Comparison of ENCODE assay signal across 1 cellular context in genomic region chr5:172188033-172188892, GRCh38.
A peak's percentile ranks its signal among the peaks of the same experiment; 100 is the strongest.
TF ChIP-seq lines count a peak whose summit lies in the region.

TSS of gene STK10 (minus strand) at chr5:172188224. CDS start at chr5:172188042, 182 bp downstream.

TF ChIP-seq in HepG2, 621 proteins besides CTCF, POLR2A, EP300 and RAD21 (continued from another document and continues in another):
- 0 out of 2 replicates have a peak, but pooled peaks have one; percentile 26 for TF ChIP-seq ZHX2 (IDR thresholded peaks at IDR 0.05; ENCODE audit: low read depth)
- TF ChIP-seq ZHX2 (CRISPR knock-in tag; IDR thresholded peaks at IDR 0.05; ENCODE audit: borderline replicate concordance): no peak
- peak; percentile 84; the same call in 1 of the 2 replicates for TF ChIP-seq ZSCAN21 (CRISPR knock-in tag; IDR thresholded peaks at IDR 0.05; ENCODE audit: borderline replicate concordance)
- peak; percentile 15 for TF ChIP-seq PHF5A (CRISPR knock-in tag; IDR thresholded peaks at IDR 0.05; ENCODE audit: low read depth, unreplicated experiment)
- TF ChIP-seq ZNF609 (CRISPR knock-in tag; IDR thresholded peaks at IDR 0.05; ENCODE audit: borderline replicate concordance): no peak
- TF ChIP-seq DDIT3 (CRISPR knock-in tag; IDR thresholded peaks at IDR 0.05): no peak
- no peak for TF ChIP-seq THAP8 (CRISPR knock-in tag; IDR thresholded peaks at IDR 0.05; ENCODE audit: borderline replicate concordance)
- TF ChIP-seq ZNF354B (CRISPR knock-in tag; IDR thresholded peaks at IDR 0.05): no peak
- TF ChIP-seq CEBPB (IDR thresholded peaks at IDR 0.05; ENCODE audit: borderline replicate concordance, low read depth, low read length): no peak
- peak; percentile 86 for TF ChIP-seq ZGPAT (CRISPR knock-in tag; IDR thresholded peaks at IDR 0.05)
- peak; percentile 19; the same call in 1 of the 2 replicates for TF ChIP-seq PAXIP1 (CRISPR knock-in tag; conservative IDR thresholded peaks at IDR 0.05)
- peak; percentile 66 for TF ChIP-seq YY1 (IDR thresholded peaks at IDR 0.05; ENCODE audit: insufficient read depth, insufficient replicate concordance, low read depth, low read length)
- no peak for TF ChIP-seq AGO1 (IDR thresholded peaks at IDR 0.05; ENCODE audit: low read depth, low read length, poor library complexity, severe bottlenecking)
- no peak for TF ChIP-seq YEATS2 (CRISPR knock-in tag; IDR thresholded peaks at IDR 0.05; ENCODE audit: borderline replicate concordance)
- TF ChIP-seq ZNF720 (CRISPR knock-in tag; IDR thresholded peaks at IDR 0.05): no peak
- no peak for TF ChIP-seq DNMT3B (CRISPR knock-in tag; conservative IDR thresholded peaks at IDR 0.05)
- peak; percentile 82; the same call in 1 of the 2 replicates for TF ChIP-seq ZNF331 (CRISPR knock-in tag; IDR thresholded peaks at IDR 0.05)
- peak; percentile 79; the same call in 1 of the 2 replicates for TF ChIP-seq CBX5 (CRISPR knock-in tag; IDR thresholded peaks at IDR 0.05; ENCODE audit: borderline replicate concordance)
- TF ChIP-seq THAP9 (CRISPR knock-in tag; IDR thresholded peaks at IDR 0.05; ENCODE audit: borderline replicate concordance): peak; percentile 38; the same call in 1 of the 2 replicates
- TF ChIP-seq ZNF10 (CRISPR knock-in tag; IDR thresholded peaks at IDR 0.05; ENCODE audit: borderline replicate concordance, low read depth): no peak
- TF ChIP-seq PBX2 (CRISPR knock-in tag; IDR thresholded peaks at IDR 0.05): no peak
- TF ChIP-seq ZBTB7A (CRISPR knock-in tag; IDR thresholded peaks at IDR 0.05): 0 out of 2 replicates have a peak, but pooled peaks have one; percentile 51
- no peak for TF ChIP-seq TRIM24 (CRISPR knock-in tag; IDR thresholded peaks at IDR 0.05)
- TF ChIP-seq MTERF4 (CRISPR knock-in tag; IDR thresholded peaks at IDR 0.05): 0 out of 2 replicates have a peak, but pooled peaks have one; percentile 61
- TF ChIP-seq MLX (CRISPR knock-in tag; IDR thresholded peaks at IDR 0.05): no peak
- TF ChIP-seq GFI1 (CRISPR knock-in tag; IDR thresholded peaks at IDR 0.05; ENCODE audit: borderline replicate concordance): peak; percentile 28; the same call in 1 of the 2 replicates
